Comparison of ENCODE assay signal across 1 cellular context in genomic region chr17:44199553-44200477, GRCh38.
A peak's percentile ranks its signal among the peaks of the same experiment; 100 is the strongest.
TF ChIP-seq lines count a peak whose summit lies in the region.

TSS of gene ATXN7L3 (minus strand) at chr17:44199884. CDS start at chr17:44198070, 1,814 bp downstream.

TF ChIP-seq in K562, 482 proteins besides CTCF, POLR2A, EP300 and RAD21 (continued from another document and continues in another):
- no peak for TF ChIP-seq SRSF3 (IDR thresholded peaks at IDR 0.05; ENCODE audit: insufficient read depth, low read length)
- TF ChIP-seq ZZZ3 (IDR thresholded peaks at IDR 0.05) = no peak
- TF ChIP-seq PTTG1 (tag; IDR thresholded peaks at IDR 0.05; ENCODE audit: low read depth) = no peak
- TF ChIP-seq TRIM24 (IDR thresholded peaks at IDR 0.05) = no peak
- no peak for TF ChIP-seq ZNF785 (CRISPR knock-in tag; IDR thresholded peaks at IDR 0.05)
- TF ChIP-seq MECOM (CRISPR knock-in tag; IDR thresholded peaks at IDR 0.05) = no peak
- TF ChIP-seq ZFP36 (IDR thresholded peaks at IDR 0.05; ENCODE audit: low read depth, low read length, partially characterized antibody) = no peak
- no peak for TF ChIP-seq ZNF134 (CRISPR knock-in tag; conservative IDR thresholded peaks at IDR 0.05)
- TF ChIP-seq ZNF586 (CRISPR knock-in tag; conservative IDR thresholded peaks at IDR 0.05) = no peak
- TF ChIP-seq CBX8 (IDR thresholded peaks at IDR 0.05; ENCODE audit: borderline replicate concordance, extremely low read depth, low read depth, low read length, poor library complexity, severe bottlenecking) = no peak
- TF ChIP-seq CREB3L1 (IDR thresholded peaks at IDR 0.05; ENCODE audit: borderline replicate concordance, low read depth) = no peak
- TF ChIP-seq THRA (IDR thresholded peaks at IDR 0.05) = no peak
- no peak for TF ChIP-seq ZHX1 (conservative IDR thresholded peaks at IDR 0.05; ENCODE audit: low read length)
- TF ChIP-seq ZNF79 (CRISPR knock-in tag; IDR thresholded peaks at IDR 0.05; ENCODE audit: low read depth) = no peak
- peak; percentile 63 for TF ChIP-seq POLR2H (tag; IDR thresholded peaks at IDR 0.05; ENCODE audit: low read depth)
- TF ChIP-seq ZNF449 (CRISPR knock-in tag; IDR thresholded peaks at IDR 0.05) = no peak
- 0 out of 2 replicates have a peak, but pooled peaks have one; percentile 46 for TF ChIP-seq CBX1 (IDR thresholded peaks at IDR 0.05; ENCODE audit: low read depth)
- TF ChIP-seq HDAC8 (tag; IDR thresholded peaks at IDR 0.05) = no peak
- no peak for TF ChIP-seq ZNF146 (CRISPR knock-in tag; IDR thresholded peaks at IDR 0.05; ENCODE audit: unreplicated experiment)
- TF ChIP-seq GABPB1 (CRISPR knock-in tag; IDR thresholded peaks at IDR 0.05) = peak; percentile 66
- peak in 1 of 2 experiments; percentile 100; a peak in 2 of 4 replicates for TF ChIP-seq ZNF639 (CRISPR knock-in tag; conservative IDR thresholded peaks at IDR 0.05 in 1 of 2, IDR thresholded peaks at IDR 0.05 in 1 of 2)
- no peak for TF ChIP-seq E2F3 (CRISPR knock-in tag; IDR thresholded peaks at IDR 0.05)
- no peak for TF ChIP-seq ZNF282 (CRISPR knock-in tag; IDR thresholded peaks at IDR 0.05)
- TF ChIP-seq DACH1 (IDR thresholded peaks at IDR 0.05; ENCODE audit: partially characterized antibody) = no peak
- TF ChIP-seq MEF2A (IDR thresholded peaks at IDR 0.05; ENCODE audit: control insufficient read depth, low read depth, low read length) = no peak
- no peak for TF ChIP-seq RFX1 (IDR thresholded peaks at IDR 0.05)
- no peak for TF ChIP-seq ETV6 (IDR thresholded peaks at IDR 0.05; ENCODE audit: borderline replicate concordance in 1 of 2, low read depth in 2 of 2, low read length in 1 of 2)
- no peak for TF ChIP-seq ETV6 (CRISPR knock-in tag; IDR thresholded peaks at IDR 0.05; ENCODE audit: borderline replicate concordance)
- TF ChIP-seq CBX3 (IDR thresholded peaks at IDR 0.05; ENCODE audit: borderline replicate concordance in 1 of 2, low read length in 2 of 2) = no peak
- TF ChIP-seq KLF6 (CRISPR knock-in tag; IDR thresholded peaks at IDR 0.05; ENCODE audit: borderline replicate concordance) = no peak
- TF ChIP-seq SREBF1 (IDR thresholded peaks at IDR 0.05; ENCODE audit: borderline replicate concordance, low read depth, low read length) = no peak
- no peak for TF ChIP-seq SMARCB1 (IDR thresholded peaks at IDR 0.05; ENCODE audit: insufficient read length, low read depth)
- no peak for TF ChIP-seq ZNF217 (CRISPR knock-in tag; IDR thresholded peaks at IDR 0.05)
- TF ChIP-seq ELF2 (CRISPR knock-in tag; IDR thresholded peaks at IDR 0.05) = no peak
- TF ChIP-seq SIN3A (IDR thresholded peaks at IDR 0.05; ENCODE audit: borderline replicate concordance in 2 of 2, control insufficient read depth in 1 of 2, low read depth in 2 of 2, low read length in 2 of 2) = peak; percentile 3 to 8; a peak in 1 of 4 replicates
- 0 out of 4 replicates have a peak, but pooled peaks of 1 of the 2 experiments have one; percentile 17 for TF ChIP-seq UBTF (IDR thresholded peaks at IDR 0.05; ENCODE audit: borderline replicate concordance in 1 of 2, low read depth in 2 of 2, low read length in 2 of 2)
- peak; percentile 49 for TF ChIP-seq TAF1 (IDR thresholded peaks at IDR 0.05; ENCODE audit: control insufficient read depth, extremely low read depth, insufficient read depth, low read length, severe bottlenecking)
- peak; percentile 78 for TF ChIP-seq MYC (IDR thresholded peaks at IDR 0.05; ENCODE audit: low read depth, low read length)
- no peak for TF ChIP-seq MYC (CRISPR knock-in tag; IDR thresholded peaks at IDR 0.05; ENCODE audit: borderline replicate concordance, low read depth)
- TF ChIP-seq POLR2AphosphoS2 (IDR thresholded peaks at IDR 0.05; ENCODE audit: low read length) = no peak
- TF ChIP-seq C11orf30 (IDR thresholded peaks at IDR 0.05; ENCODE audit: low read depth) = peak; percentile 59; the same call in 1 of the 2 replicates
- TF ChIP-seq ZC3H11A (IDR thresholded peaks at IDR 0.05; ENCODE audit: low read depth, low read length) = no peak
- no peak for TF ChIP-seq ZBTB40 (IDR thresholded peaks at IDR 0.05)
- no peak for TF ChIP-seq ZBTB40 (CRISPR knock-in tag; IDR thresholded peaks at IDR 0.05)
- TF ChIP-seq GABPA (tag; conservative IDR thresholded peaks at IDR 0.05; ENCODE audit: low read depth) = peak; percentile 92
- TF ChIP-seq TAF7 (tag; IDR thresholded peaks at IDR 0.05) = no peak
